Comparison of ENCODE assay signal across 10 cellular contexts in genomic region chr11:19628018-19628417, GRCh38.
DNase-seq lines count a peak whose midpoint lies in the region; ATAC-seq and TF ChIP-seq lines count a peak whose summit lies in the region.
"Had no signal": no experiment of that assay in that cellular context is flagged by ENCODE, and none has a peak within 500 bp of the region (broad histone marks: within the 10 kb centered on the region; RNA-seq: fewer than 3 reads in every experiment).

No MANE protein-coding gene starts in this region.

- no peak for ATAC-seq in GM19023 (IDR thresholded peaks at IDR 0.05; ENCODE audit: unreplicated experiment)
- ATAC-seq: GM12878 had no signal

- H3K9me3 ChIP-seq in ascending aorta = no peaks in the 10 kb centered on the region
- no peaks in the 10 kb centered on the region for H3K9me3 ChIP-seq in effector memory CD4-positive, alpha-beta T cell (ENCODE audit: control insufficient read depth, low read length)

- H3K4me3 ChIP-seq in ascending aorta = no peak overlapping the region
- no peak overlapping the region for H3K4me3 ChIP-seq in effector memory CD4-positive, alpha-beta T cell (ENCODE audit: insufficient read depth, low read depth, low read length, poor library complexity, severe bottlenecking)
- H3K4me3 ChIP-seq: GM12878 had no signal

- H3K36me3 ChIP-seq in ascending aorta = no peaks in the 10 kb centered on the region
- no peaks in the 10 kb centered on the region for H3K36me3 ChIP-seq in effector memory CD4-positive, alpha-beta T cell (ENCODE audit: control insufficient read depth, insufficient read depth, low read length)

- DNase-seq in EH (ENCODE audit: low read depth) = peak; percentile 96
- peak; percentile 58 to 96 for DNase-seq in ascending aorta (ENCODE audit: low spot score in 2 of 2)
- DNase-seq in glomerular endothelial cell (ENCODE audit: extremely low read depth, low read depth, low spot score) = peak; percentile 27
- peak; percentile 41 for DNase-seq in pulmonary artery endothelial cell (ENCODE audit: low read depth, low spot score)
- DNase-seq in HuH-7 (ENCODE audit: low spot score) = no peak
- no peak for DNase-seq in NCI-H526 (lab: John Stamatoyannopoulos, UW)
- no peak for DNase-seq in effector memory CD4-positive, alpha-beta T cell
- DNase-seq: head of caudate nucleus had no signal

- H3K27ac ChIP-seq in ascending aorta = peak overlapping the region; percentile 84 to 87
- no peak overlapping the region for H3K27ac ChIP-seq in effector memory CD4-positive, alpha-beta T cell (ENCODE audit: insufficient read depth, low read length, poor library complexity, severe bottlenecking)

- H3K27me3 ChIP-seq in ascending aorta = no peaks in the 10 kb centered on the region
- no peaks in the 10 kb centered on the region for H3K27me3 ChIP-seq in effector memory CD4-positive, alpha-beta T cell (replicated peaks; ENCODE audit: control insufficient read depth, insufficient read depth, low read length, poor library complexity, severe bottlenecking)

- intact Hi-C loops in ascending aorta (cut with DNase I) = loop anchor here (1.0 to 5.0 kb wide), 3 partner anchors 32 to 61 kb away; no protein-coding TSS in a partner anchor

- TF ChIP-seq CTCF in ascending aorta (IDR thresholded peaks at IDR 0.05) = no peak

- peaks cover 12 to 46% of the 10 kb centered on the region in 2 donors for H3K4me1 ChIP-seq in ascending aorta
- H3K4me1 ChIP-seq in effector memory CD4-positive, alpha-beta T cell (ENCODE audit: control insufficient read depth, insufficient read depth, low read length, poor library complexity, severe bottlenecking) = no peaks in the 10 kb centered on the region

Comparison
In these comparisons a context has a peak if more than half of its experiments do, and no peak if none do; other contexts are left out.
1. DNase-seq: peak in EH (single experiment), ascending aorta (2 of 2), glomerular endothelial cell (single experiment) and pulmonary artery endothelial cell (single experiment); none in HuH-7 (single experiment), NCI-H526 (0 of 2) and effector memory CD4-positive, alpha-beta T cell (0 of 3).